Comparison of ENCODE assay signal across 8 cellular contexts in genomic region chr12:122965851-122966742, GRCh38. TPM values are rescaled to one million over a fixed set of nuclear protein-coding genes. Genes with fewer than 3 reads are reported as not detected.
DNase-seq lines count a peak whose midpoint lies in the region; ATAC-seq and TF ChIP-seq lines count a peak whose summit lies in the region.

ABCB9 (minus strand) TSS chr12:122966463; CDS start chr12:122960235, 6,228 bp downstream.

- no peaks in the 10 kb centered on the region for H3K9me3 ChIP-seq in CD4-positive, alpha-beta memory T cell (ENCODE audit: control insufficient read depth in 1 of 2, low read length in 2 of 2)

- no peaks in the 10 kb centered on the region for H3K9me3 Mint-ChIP-seq in CD4-positive, alpha-beta memory T cell
- H3K9me3 Mint-ChIP-seq in nephron progenitor cell: no peaks in the 10 kb centered on the region

- H3K27ac ChIP-seq in CD4-positive, alpha-beta memory T cell (ENCODE audit: low read depth, low read length): peak within 1 kb of the TSS; percentile 56

- CTCF ChIA-PET in CD4-positive, alpha-beta memory T cell (lab: Charles Lee; ENCODE audit: partially characterized antibody): interaction anchor here (0.6 to 3.1 kb wide), 5 partner anchors 12 to 272 kb away, joined by 3 to 10 read pairs (median 6); no protein-coding TSS in a partner anchor

- H3K4me3 ChIP-seq in CD4-positive, alpha-beta memory T cell (ENCODE audit: low read length in 2 of 2): peak within 1 kb of the TSS in 1 of 2 donors; percentile 70
- peak within 1 kb of the TSS; percentile 74 for H3K4me3 ChIP-seq in fibroblast of villous mesenchyme (ENCODE audit: low read depth, low read length)

- no peaks in the 10 kb centered on the region for H3K36me3 Mint-ChIP-seq in CD4-positive, alpha-beta memory T cell
- no peaks in the 10 kb centered on the region for H3K36me3 Mint-ChIP-seq in nephron progenitor cell (ENCODE audit: low read depth)

- ATAC-seq in GM21423 (IDR thresholded peaks at IDR 0.05; ENCODE audit: unreplicated experiment): peak; percentile 61
- ATAC-seq in stimulated activated naive CD8-positive, alpha-beta T cell treated with anti-CD3 and anti-CD28 coated beads, Interleukin-15, Interleukin-2, amounts not matched to agents 100 U/mL and 50 U/mL, for 24 hours: peak; percentile 98

- peaks cover 5 to 11% (median 8%) of the 10 kb centered on the region in 4 donors for H3K4me1 Mint-ChIP-seq in CD4-positive, alpha-beta memory T cell
- peaks cover 33% of the 10 kb centered on the region for H3K4me1 Mint-ChIP-seq in nephron progenitor cell

- peak within 1 kb of the TSS in 6 of 7 donors; percentile 33 to 86 (median 60) for H3K27ac Mint-ChIP-seq in CD4-positive, alpha-beta memory T cell
- H3K27ac Mint-ChIP-seq in nephron progenitor cell: no peak within 1 kb of the TSS

- peak; percentile 84 to 95 (median 87) for DNase-seq in CD4-positive, alpha-beta memory T cell
- peak; percentile 89 to 90 for DNase-seq in Kasumi-1 (lab: John Stamatoyannopoulos, UW)
- DNase-seq in SHP77 (lab: John Stamatoyannopoulos, UW): peak; percentile 93 to 94
- DNase-seq in activated effector memory CD4-positive, alpha-beta T cell treated with anti-CD3 and anti-CD28 coated beads, Interleukin-2, amount 50 U/mL, for 16 hours: peak; percentile 95
- peak; percentile 90 for DNase-seq in fibroblast of villous mesenchyme (ENCODE audit: low read depth)
- DNase-seq in nephron progenitor cell: peak; percentile 98
- DNase-seq in stimulated activated naive CD8-positive, alpha-beta T cell treated with anti-CD3 and anti-CD28 coated beads, Interleukin-15, Interleukin-2, amounts not matched to agents 100 U/mL and 50 U/mL, for 24 hours: peak; percentile 96

- peaks cover 11% of the 10 kb centered on the region for H3K4me1 ChIP-seq in CD4-positive, alpha-beta memory T cell (ENCODE audit: insufficient read depth, low read length)

- H3K27me3 ChIP-seq in CD4-positive, alpha-beta memory T cell (ENCODE audit: insufficient read depth, low read length): no peaks in the 10 kb centered on the region

- no peaks in the 10 kb centered on the region for H3K27me3 Mint-ChIP-seq in CD4-positive, alpha-beta memory T cell
- H3K27me3 Mint-ChIP-seq in nephron progenitor cell (ENCODE audit: low read depth, poor library complexity): peaks cover 18% of the 10 kb centered on the region

- TF ChIP-seq CTCF in fibroblast of villous mesenchyme (IDR thresholded peaks at IDR 0.05; ENCODE audit: insufficient read depth, low read depth, low read length): no peak
- TF ChIP-seq CTCF in nephron progenitor cell (IDR thresholded peaks at IDR 0.05): no peak

- POLR2A ChIA-PET in CD4-positive, alpha-beta memory T cell (lab: Charles Lee; ENCODE audit: partially characterized antibody): interaction anchor here (0.5 to 1.9 kb wide), 18 partner anchors 9 to 1163 kb away, joined by 3 to 24 read pairs (median 4); partner anchors contain the start of genes ARL6IP4, CCDC62, MPHOSPH9 and MTRFR

- no peaks in the 10 kb centered on the region for H3K36me3 ChIP-seq in CD4-positive, alpha-beta memory T cell (ENCODE audit: insufficient read depth, low read length)

- H3K4me3 Mint-ChIP-seq in CD4-positive, alpha-beta memory T cell: peak within 1 kb of the TSS; percentile 70 to 84 (median 76)
- H3K4me3 Mint-ChIP-seq in nephron progenitor cell: peak within 1 kb of the TSS; percentile 75

- intact Hi-C loops in CD4-positive, alpha-beta memory T cell (cut with micrococcal nuclease): loop anchor here (1.0 kb wide), 1 partner anchor 8 kb away; no protein-coding TSS in a partner anchor

RNA-seq across cellular contexts. Expression of gene ABCB9, which starts in this region (rescaled TPM):
- 1 to 10 TPM; 5.9 to 7.1 TPM for total RNA-seq in CD4-positive, alpha-beta memory T cell
- polyA plus RNA-seq in CD4-positive, alpha-beta memory T cell: 1 to 10 TPM in 1 of 2 donors, under 1 TPM in 1; 0.81 to 1.8 TPM
- 12.1 and 12.9 TPM in 2 replicates for total RNA-seq in fibroblast of villous mesenchyme
